16 cellular contexts compared by ENCODE assay signal in the genomic region with DNA sequence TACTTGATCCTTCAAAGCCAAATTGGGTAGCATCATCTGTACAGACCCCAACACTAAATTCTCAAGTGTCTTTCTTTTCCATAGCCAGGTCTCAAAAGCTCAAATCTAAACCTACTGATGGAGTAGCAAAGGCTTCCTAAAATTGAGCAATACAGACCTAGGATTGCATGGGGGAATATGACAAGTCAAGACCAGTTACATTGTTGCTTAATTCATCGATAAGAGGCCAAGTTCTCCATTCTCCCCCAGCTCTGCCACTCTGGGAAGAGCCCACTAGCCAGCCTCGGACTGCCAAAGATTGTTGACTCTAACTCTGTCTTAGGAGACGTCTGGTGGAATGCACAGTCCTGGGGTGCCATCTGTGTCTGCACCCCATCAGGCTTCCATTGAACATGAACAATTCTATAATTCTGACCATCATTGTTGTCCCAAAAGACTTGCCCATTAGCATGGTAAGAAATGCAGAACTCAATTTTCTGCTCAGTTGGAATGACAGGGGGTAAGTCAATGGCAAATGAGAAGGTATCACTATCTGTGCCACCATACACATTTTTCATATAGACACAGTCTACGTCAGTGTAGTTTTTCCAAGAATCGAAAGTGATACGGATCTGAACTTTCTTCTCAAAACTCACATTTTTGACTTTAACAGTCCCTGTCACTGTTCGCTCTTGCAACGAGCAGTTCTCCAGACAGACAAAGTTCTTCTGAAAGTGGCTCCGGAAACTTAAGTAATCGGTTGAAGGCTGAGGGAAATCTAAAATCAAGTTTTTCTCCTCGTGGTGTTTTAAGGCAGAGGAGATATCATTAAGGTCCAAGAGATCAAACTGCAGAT. TPM values are rescaled to one million over a fixed set of nuclear protein-coding genes. Genes with fewer than 3 reads are reported as not detected.
DNase-seq lines count a peak whose midpoint lies in the region; ATAC-seq, FAIRE-seq and TF ChIP-seq lines count a peak whose summit lies in the region.
"Had no signal": no experiment of that assay in that cellular context is flagged by ENCODE, and none has a peak within 500 bp of the region (broad histone marks: within the 10 kb centered on the region; RNA-seq: fewer than 3 reads in every experiment).

No MANE protein-coding gene starts in this region.

- peak overlapping the region in 2 of 4 donors; percentile 89 to 90 for H3K27ac ChIP-seq in pancreas

- no peak for FAIRE-seq in pancreas (lab: Jason Lieb, UNC)

- peaks cover 0 to 7% (median 0%) of the 10 kb centered on the region in 3 donors for H3K36me3 ChIP-seq in pancreas
- H3K36me3 ChIP-seq: uterus had no signal

- H3K4me1 ChIP-seq in pancreas: peaks cover 0 to 25% (median 9%) of the 10 kb centered on the region in 3 donors

- no peaks in the 10 kb centered on the region for H3K9me3 ChIP-seq in pancreas
- H3K9me3 ChIP-seq: uterus had no signal

- TF ChIP-seq CTCF in AG04449 (IDR thresholded peaks at IDR 0.05; ENCODE audit: insufficient read depth, low read length, missing control alignments) (no peak), WI38 (IDR thresholded peaks at IDR 0.05; ENCODE audit: low read depth, low read length) (no peak), foreskin fibroblast (IDR thresholded peaks at IDR 0.05; ENCODE audit: low read depth, low read length) (no peak), pancreas (IDR thresholded peaks at IDR 0.05) (no peak)

- CTCF ChIA-PET in AG04449 (lab: Yijun Ruan, JAX): interaction anchor here (0.8 to 5.3 kb wide), 8 partner anchors 18 to 239 kb away, joined by 3 to 33 read pairs (median 8); no protein-coding TSS in a partner anchor

- H3K4me3 ChIP-seq in AG04449 (ENCODE audit: low read depth, low read length): peak overlapping the region; percentile 79
- peak overlapping the region; percentile 39 for H3K4me3 ChIP-seq in WI38 (ENCODE audit: low read depth, low read length)
- H3K4me3 ChIP-seq in foreskin fibroblast (ENCODE audit: low read depth in 1 of 2, low read length in 2 of 2): peak overlapping the region; percentile 85 to 91
- H3K4me3 ChIP-seq in pancreas: peak overlapping the region; percentile 2 to 73 (median 69)
- H3K4me3 ChIP-seq: uterus had no signal

- WGBS in pancreas, 2 donors: 45 to 46% methylated on average over 11 of the region's 11 CpGs

- no peaks in the 10 kb centered on the region for H3K27me3 ChIP-seq in pancreas
- H3K27me3 ChIP-seq: uterus had no signal

- POLR2A ChIA-PET in AG04449 (lab: Yijun Ruan, JAX): interaction anchor here (1.5 to 4.3 kb wide), 2 partner anchors 17 to 19 kb away, joined by 3 to 24 read pairs; no protein-coding TSS in a partner anchor

- DNase-seq in AG04449 (ENCODE audit: low read depth, low spot score) (no peak), foreskin fibroblast (no peak), pancreas (no peak), NCI-H2107 treated with DMSO at 0.1 percent for 48 hours (lab: John Stamatoyannopoulos, UW; ENCODE audit: unreplicated experiment) (no peak)
- no peak for DNase-seq in stimulated activated CD4-positive, alpha-beta T cell treated with anti-CD3 and anti-CD28 coated beads, Interleukin-2, amount 100 ng/mL, for 48 hours
- DNase-seq in stimulated activated naive CD4-positive, alpha-beta T cell (lab: John Stamatoyannopoulos, UW): no peak
- DNase-seq: activated CD4-positive, alpha-beta T cell treated with anti-CD3 and anti-CD28 coated beads for 4 hours; activated T-cell treated with anti-CD3 and anti-CD28 coated beads, Interleukin-2, amount 50 U/mL, for 4 hours; AML-193; DMS79; NCI-H1436 treated with DMSO at 0.1 percent for 48 hours; NCI-H524 treated with DMSO at 0.1 percent for 48 hours; uterus had no signal

- intact Hi-C loops in pancreas (cut with DNase I): loop anchor here in 2 of 3 donors (5.0 to 10.0 kb wide), 3 partner anchors 38 to 135 kb away; no protein-coding TSS in a partner anchor

- ATAC-seq in pancreas: no peak
- ATAC-seq in HG02571 (IDR thresholded peaks at IDR 0.05; ENCODE audit: unreplicated experiment): no peak
- ATAC-seq: activated T-cell treated with anti-CD3 and anti-CD28 coated beads, Interleukin-2, amount 50 U/mL, for 4 hours had no signal

RNA-seq across cellular contexts. Expression of a gene that starts 2.9 kb away (rescaled TPM):
- total RNA-seq in pancreas: 10 to 100 TPM in 5 of 6 donors, 1 to 10 TPM in 1; 7.1 to 27.5 (median 17.3) TPM
- polyA plus RNA-seq in pancreas: 1 to 10 TPM; 3.8 to 5.8 TPM
- total RNA-seq: T-helper 2 cell treated with Interferon-gamma antibody and Interleukin-4, amounts not matched to agents 100 ng/mL and 5 ng/mL, for 36 hours had no signal
